In the genomic region with DNA sequence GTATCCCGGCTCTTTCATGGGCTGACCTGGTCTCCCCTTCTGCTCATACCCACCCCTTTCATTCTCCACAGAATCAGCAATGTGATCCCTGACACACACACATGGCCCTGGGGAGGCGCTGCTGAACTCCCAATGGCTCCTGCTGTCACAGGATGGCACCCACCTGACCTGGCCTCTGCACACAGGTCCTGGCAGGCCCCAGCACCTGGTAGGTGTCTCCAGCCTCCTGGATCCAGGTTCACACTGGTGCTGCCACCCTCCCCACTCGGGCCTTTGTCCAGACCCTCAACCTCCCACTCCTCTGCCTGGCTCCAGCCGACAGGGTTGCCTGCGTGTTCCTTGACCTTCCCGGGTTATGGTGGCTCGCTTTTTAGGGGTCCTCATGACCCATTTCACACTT, we compare ENCODE assay signal across 19 cellular contexts. TPM values are rescaled to one million over a fixed set of nuclear protein-coding genes. Genes with fewer than 3 reads are reported as not detected.
DNase-seq lines count a peak whose midpoint lies in the region; ATAC-seq and TF ChIP-seq lines count a peak whose summit lies in the region.
"Had no signal": no experiment of that assay in that cellular context is flagged by ENCODE, and none has a peak within 500 bp of the region (broad histone marks: within the 10 kb centered on the region; RNA-seq: fewer than 3 reads in every experiment).

No MANE protein-coding gene starts in this region.

- ATAC-seq in natural killer cell treated with Interleukin-12 subunit alpha and Interleukin-12 subunit beta and Interleukin-15 and Interleukin-18, amount 100 ng/mL, for 72 hours: no peak
- ATAC-seq in natural killer cell (no peak), HG03469 (IDR thresholded peaks at IDR 0.05; ENCODE audit: unreplicated experiment) (no peak)

- no peaks in the 10 kb centered on the region for H3K36me3 Mint-ChIP-seq in T-helper 1 cell treated with Interleukin-12 subunit alpha and Interleukin-12 subunit beta and Interleukin-4 antibody, amounts not matched to agents 30 μg/mL and 1 μg/mL, for 36 hours (ENCODE audit: low read depth)
- H3K36me3 Mint-ChIP-seq in natural killer cell treated with Interleukin-12 subunit alpha and Interleukin-12 subunit beta and Interleukin-15 and Interleukin-18, amount 100 ng/mL, for 72 hours: no peaks in the 10 kb centered on the region
- H3K36me3 Mint-ChIP-seq in natural killer cell (no peaks in the 10 kb centered on the region), immature natural killer cell (no peaks in the 10 kb centered on the region), type B pancreatic cell (no peaks in the 10 kb centered on the region)
- H3K36me3 Mint-ChIP-seq: CD8-positive, alpha-beta memory T cell; IgD-negative memory B cell had no signal

- peaks cover 20% of the 10 kb centered on the region for H3K4me1 Mint-ChIP-seq in T-helper 1 cell treated with Interleukin-12 subunit alpha and Interleukin-12 subunit beta and Interleukin-4 antibody, amounts not matched to agents 30 μg/mL and 1 μg/mL, for 36 hours (ENCODE audit: low read depth)
- peaks cover 36 to 38% of the 10 kb centered on the region in 2 donors for H3K4me1 Mint-ChIP-seq in natural killer cell treated with Interleukin-12 subunit alpha and Interleukin-12 subunit beta and Interleukin-15 and Interleukin-18, amount 100 ng/mL, for 72 hours (ENCODE audit: low read depth in 2 of 2)
- H3K4me1 Mint-ChIP-seq in natural killer cell: peaks cover 36 to 51% of the 10 kb centered on the region in 2 donors
- H3K4me1 Mint-ChIP-seq in immature natural killer cell: peaks cover 32 to 44% of the 10 kb centered on the region in 2 donors
- no peaks in the 10 kb centered on the region for H3K4me1 Mint-ChIP-seq in type B pancreatic cell (ENCODE audit: unreplicated experiment)
- H3K4me1 Mint-ChIP-seq: H9 had no signal

- H3K27ac Mint-ChIP-seq in T-helper 1 cell treated with Interleukin-12 subunit alpha and Interleukin-12 subunit beta and Interleukin-4 antibody, amounts not matched to agents 30 μg/mL and 1 μg/mL, for 36 hours: peak overlapping the region; percentile 91
- peak overlapping the region; percentile 48 to 62 for H3K27ac Mint-ChIP-seq in natural killer cell treated with Interleukin-12 subunit alpha and Interleukin-12 subunit beta and Interleukin-15 and Interleukin-18, amount 100 ng/mL, for 72 hours
- H3K27ac Mint-ChIP-seq in natural killer cell (no peak overlapping the region), immature natural killer cell (peak overlapping the region in 5 of 6 donors; percentile 44 to 76 (median 71)), type B pancreatic cell (no peak overlapping the region)

- intact Hi-C loops in natural killer cell (cut with micrococcal nuclease): no loop called here

- H3K4me3 Mint-ChIP-seq in T-helper 1 cell treated with Interleukin-12 subunit alpha and Interleukin-12 subunit beta and Interleukin-4 antibody, amounts not matched to agents 30 μg/mL and 1 μg/mL, for 36 hours: peak overlapping the region; percentile 70
- H3K4me3 Mint-ChIP-seq in natural killer cell treated with Interleukin-12 subunit alpha and Interleukin-12 subunit beta and Interleukin-15 and Interleukin-18, amount 100 ng/mL, for 72 hours: peak overlapping the region; percentile 50
- H3K4me3 Mint-ChIP-seq in natural killer cell (no peak overlapping the region), immature natural killer cell (no peak overlapping the region), type B pancreatic cell (no peak overlapping the region)
- H3K4me3 Mint-ChIP-seq: H9 had no signal

- H3K9me3 Mint-ChIP-seq in T-helper 1 cell treated with Interleukin-12 subunit alpha and Interleukin-12 subunit beta and Interleukin-4 antibody, amounts not matched to agents 30 μg/mL and 1 μg/mL, for 36 hours: no peaks in the 10 kb centered on the region
- H3K9me3 Mint-ChIP-seq in natural killer cell treated with Interleukin-12 subunit alpha and Interleukin-12 subunit beta and Interleukin-15 and Interleukin-18, amount 100 ng/mL, for 72 hours: no peaks in the 10 kb centered on the region
- H3K9me3 Mint-ChIP-seq in natural killer cell (no peaks in the 10 kb centered on the region), immature natural killer cell (no peaks in the 10 kb centered on the region), type B pancreatic cell (no peaks in the 10 kb centered on the region)
- H3K9me3 Mint-ChIP-seq: CD8-positive, alpha-beta memory T cell; IgD-negative memory B cell had no signal

- no peaks in the 10 kb centered on the region for H3K27me3 Mint-ChIP-seq in T-helper 1 cell treated with Interleukin-12 subunit alpha and Interleukin-12 subunit beta and Interleukin-4 antibody, amounts not matched to agents 30 μg/mL and 1 μg/mL, for 36 hours (ENCODE audit: low read depth)
- H3K27me3 Mint-ChIP-seq in natural killer cell treated with Interleukin-12 subunit alpha and Interleukin-12 subunit beta and Interleukin-15 and Interleukin-18, amount 100 ng/mL, for 72 hours: peaks cover 0 to 5% of the 10 kb centered on the region in 2 donors
- H3K27me3 Mint-ChIP-seq in natural killer cell (ENCODE audit: low read depth in 2 of 2) (peaks cover 0 to 2% of the 10 kb centered on the region in 2 donors), immature natural killer cell (ENCODE audit: low read depth in 3 of 3) (peaks cover 0 to 3% (median 0%) of the 10 kb centered on the region in 3 donors), type B pancreatic cell (peaks cover 14% of the 10 kb centered on the region)

- TF ChIP-seq CTCF in natural killer cell (IDR thresholded peaks at IDR 0.05) (no peak), type B pancreatic cell (conservative IDR thresholded peaks at IDR 0.05) (no peak)

- DNase-seq in T-helper 1 cell: no peak
- DNase-seq in natural killer cell treated with Interleukin-12 subunit alpha and Interleukin-12 subunit beta and Interleukin-15 and Interleukin-18, amount 100 ng/mL, for 72 hours (ENCODE audit: low spot score): no peak
- no peak for DNase-seq in natural killer cell
- DNase-seq in immature natural killer cell: no peak
- no peak for DNase-seq in type B pancreatic cell (ENCODE audit: extremely low spot score, unreplicated experiment)
- DNase-seq in NCI-H2029 (lab: John Stamatoyannopoulos, UW): no peak
- DNase-seq: BE2C; CD8-positive, alpha-beta memory T cell; DMS79 treated with DMSO at 0.1 percent for 48 hours; H9; NCI-H1105; NCI-H1694; NCI-H526 treated with DMSO at 0.1 percent for 48 hours; OCI-M1 had no signal

RNA-seq across cellular contexts. Expression of a gene that starts 1.3 kb away (rescaled TPM):
- total RNA-seq in natural killer cell treated with Interleukin-12 subunit alpha and Interleukin-12 subunit beta and Interleukin-15 and Interleukin-18, amount 100 ng/mL, for 72 hours: 1 to 10 TPM; 1.5 to 5.8 TPM
- total RNA-seq in natural killer cell: 1 to 10 TPM; 4.3 to 7.6 (median 6.9) TPM
- 10 to 100 TPM; 14.4 to 37.4 (median 21.2) TPM for polyA plus RNA-seq in immature natural killer cell
- total RNA-seq in type B pancreatic cell (ENCODE audit: low replicate concordance): not detected in 2 replicates
- total RNA-seq: G401, H9 had no signal
- polyA plus RNA-seq: CD8-positive, alpha-beta memory T cell had no signal

RNA-seq across cellular contexts. Expression of a gene that starts 16.0 kb away (rescaled TPM):
- under 1 TPM; 0.17 to 0.39 TPM for total RNA-seq in natural killer cell treated with Interleukin-12 subunit alpha and Interleukin-12 subunit beta and Interleukin-15 and Interleukin-18, amount 100 ng/mL, for 72 hours
- total RNA-seq in natural killer cell (1 to 10 TPM; 2.0 to 4.9 (median 3.5) TPM), type B pancreatic cell (ENCODE audit: low replicate concordance) (not detected in 2 replicates)
- 1 to 10 TPM; 4.2 to 6.3 (median 5.5) TPM for polyA plus RNA-seq in immature natural killer cell
- total RNA-seq: G401, H9, HT1080 had no signal
- polyA plus RNA-seq: CD8-positive, alpha-beta memory T cell; IgD-negative memory B cell had no signal

RNA-seq across cellular contexts. Expression of a gene that starts 20.0 kb away (rescaled TPM):
- total RNA-seq in natural killer cell treated with Interleukin-12 subunit alpha and Interleukin-12 subunit beta and Interleukin-15 and Interleukin-18, amount 100 ng/mL, for 72 hours: not detected
- 1 to 10 TPM in 1 of 3 donors, under 1 TPM in 1, not detected in 1; 0.90 to 9.3 TPM for total RNA-seq in natural killer cell
- polyA plus RNA-seq in immature natural killer cell: 1 to 10 TPM in 2 of 3 donors, not detected in 1; 3.2 to 6.4 TPM
- not detected in 2 replicates for total RNA-seq in type B pancreatic cell (ENCODE audit: low replicate concordance)
- total RNA-seq: CD8-positive, alpha-beta memory T cell; G401; H9; HT1080 had no signal
- polyA plus RNA-seq: CD8-positive, alpha-beta memory T cell had no signal

RNA-seq across cellular contexts. Expression of a gene that starts 44.8 kb away (rescaled TPM):
- total RNA-seq in natural killer cell treated with Interleukin-12 subunit alpha and Interleukin-12 subunit beta and Interleukin-15 and Interleukin-18, amount 100 ng/mL, for 72 hours: not detected
- total RNA-seq in natural killer cell (not detected), type B pancreatic cell (ENCODE audit: low replicate concordance) (not detected in 2 replicates)
- polyA plus RNA-seq in immature natural killer cell: not detected
- total RNA-seq: CD8-positive, alpha-beta memory T cell; G401; H9; HT1080 had no signal
- polyA plus RNA-seq: CD8-positive, alpha-beta memory T cell; IgD-negative memory B cell had no signal

Comparison
In these comparisons a context has a peak if more than half of its experiments do, and no peak if none do; other contexts are left out.
1. H3K27ac Mint-ChIP-seq: peak in T-helper 1 cell treated with Interleukin-12 subunit alpha and Interleukin-12 subunit beta and Interleukin-4 antibody, amounts not matched to agents 30 μg/mL and 1 μg/mL, for 36 hours (single experiment), natural killer cell treated with Interleukin-12 subunit alpha and Interleukin-12 subunit beta and Interleukin-15 and Interleukin-18, amount 100 ng/mL, for 72 hours (2 of 2) and immature natural killer cell (5 of 6); none in natural killer cell (0 of 2) and type B pancreatic cell (single experiment).
2. H3K4me3 Mint-ChIP-seq: peak in T-helper 1 cell treated with Interleukin-12 subunit alpha and Interleukin-12 subunit beta and Interleukin-4 antibody, amounts not matched to agents 30 μg/mL and 1 μg/mL, for 36 hours (single experiment) and natural killer cell treated with Interleukin-12 subunit alpha and Interleukin-12 subunit beta and Interleukin-15 and Interleukin-18, amount 100 ng/mL, for 72 hours (single experiment); none in natural killer cell (single experiment), immature natural killer cell (0 of 5) and type B pancreatic cell (single experiment).